Comparison of ENCODE assay signal across 8 cellular contexts in genomic region chr12:40105265-40105514, GRCh38.
DNase-seq lines count a peak whose midpoint lies in the region; ATAC-seq lines count a peak whose summit lies in the region.

No MANE protein-coding gene starts in this region.

- no peaks in the 10 kb centered on the region for H3K9me3 Mint-ChIP-seq in T-helper 1 cell treated with Interleukin-12 subunit alpha and Interleukin-12 subunit beta and Interleukin-4 antibody, amounts not matched to agents 30 μg/mL and 1 μg/mL, for 36 hours
- H3K9me3 Mint-ChIP-seq in stimulated activated memory B cell treated with anti-CD40 and anti-IgM and Interleukin-4, amounts not matched to agents 10 μg/mL and 1 μg/mL and 100 μg/mL, for 72 hours = no peaks in the 10 kb centered on the region

- H3K4me1 ChIP-seq in adipocyte (ENCODE audit: control insufficient read depth, insufficient read depth, low read length) = peaks cover 20% of the 10 kb centered on the region

- H3K36me3 ChIP-seq in adipocyte (ENCODE audit: control insufficient read depth, insufficient read depth, low read length, severe bottlenecking) = no peaks in the 10 kb centered on the region

- H3K4me1 Mint-ChIP-seq in T-helper 1 cell treated with Interleukin-12 subunit alpha and Interleukin-12 subunit beta and Interleukin-4 antibody, amounts not matched to agents 30 μg/mL and 1 μg/mL, for 36 hours (ENCODE audit: low read depth) = peaks cover 20% of the 10 kb centered on the region
- H3K4me1 Mint-ChIP-seq in stimulated activated memory B cell treated with anti-CD40 and anti-IgM and Interleukin-4, amounts not matched to agents 10 μg/mL and 1 μg/mL and 100 μg/mL, for 72 hours = peaks cover 68% of the 10 kb centered on the region

- peak overlapping the region; percentile 86 for H3K4me3 ChIP-seq in adipocyte (ENCODE audit: low read length)

- H3K9me3 ChIP-seq in adipocyte (ENCODE audit: control insufficient read depth, low read length) = no peaks in the 10 kb centered on the region

- peak overlapping the region; percentile 86 for H3K9ac ChIP-seq in adipocyte (ENCODE audit: low read length)

- H3K36me3 Mint-ChIP-seq in T-helper 1 cell treated with Interleukin-12 subunit alpha and Interleukin-12 subunit beta and Interleukin-4 antibody, amounts not matched to agents 30 μg/mL and 1 μg/mL, for 36 hours (ENCODE audit: low read depth) = peaks cover 1% of the 10 kb centered on the region
- peaks cover 19% of the 10 kb centered on the region for H3K36me3 Mint-ChIP-seq in stimulated activated memory B cell treated with anti-CD40 and anti-IgM and Interleukin-4, amounts not matched to agents 10 μg/mL and 1 μg/mL and 100 μg/mL, for 72 hours

- peak overlapping the region; percentile 80 for H3K4me3 Mint-ChIP-seq in T-helper 1 cell treated with Interleukin-12 subunit alpha and Interleukin-12 subunit beta and Interleukin-4 antibody, amounts not matched to agents 30 μg/mL and 1 μg/mL, for 36 hours
- peak overlapping the region; percentile 77 for H3K4me3 Mint-ChIP-seq in stimulated activated memory B cell treated with anti-CD40 and anti-IgM and Interleukin-4, amounts not matched to agents 10 μg/mL and 1 μg/mL and 100 μg/mL, for 72 hours

- no peak for DNase-seq in T-helper 1 cell
- no peak for DNase-seq in adipocyte (ENCODE audit: low read depth)
- peak; percentile 43 for DNase-seq in iPS-NIHi7 (ENCODE audit: extremely low spot score)
- DNase-seq in superior temporal gyrus (ENCODE audit: extremely low spot score) = no peak
- no peak for DNase-seq in EL

- peaks cover 47% of the 10 kb centered on the region for H3K27me3 Mint-ChIP-seq in T-helper 1 cell treated with Interleukin-12 subunit alpha and Interleukin-12 subunit beta and Interleukin-4 antibody, amounts not matched to agents 30 μg/mL and 1 μg/mL, for 36 hours (ENCODE audit: low read depth)
- no peaks in the 10 kb centered on the region for H3K27me3 Mint-ChIP-seq in stimulated activated memory B cell treated with anti-CD40 and anti-IgM and Interleukin-4, amounts not matched to agents 10 μg/mL and 1 μg/mL and 100 μg/mL, for 72 hours

- no peak overlapping the region for H3K27ac Mint-ChIP-seq in T-helper 1 cell treated with Interleukin-12 subunit alpha and Interleukin-12 subunit beta and Interleukin-4 antibody, amounts not matched to agents 30 μg/mL and 1 μg/mL, for 36 hours
- peak overlapping the region; percentile 53 for H3K27ac Mint-ChIP-seq in stimulated activated memory B cell treated with anti-CD40 and anti-IgM and Interleukin-4, amounts not matched to agents 10 μg/mL and 1 μg/mL and 100 μg/mL, for 72 hours

- peak; percentile 54 for ATAC-seq in HG03432 (IDR thresholded peaks at IDR 0.05; ENCODE audit: unreplicated experiment)
- no peak for ATAC-seq in stimulated activated memory B cell treated with anti-CD40 and anti-IgM and Interleukin-4, amounts not matched to agents 10 μg/mL and 1 μg/mL and 100 μg/mL, for 72 hours

- H3K27me3 ChIP-seq in adipocyte (replicated peaks; ENCODE audit: control insufficient read depth, insufficient read depth, low read length) = no peaks in the 10 kb centered on the region
